13 cellular contexts compared by ENCODE assay signal in the genomic region with DNA sequence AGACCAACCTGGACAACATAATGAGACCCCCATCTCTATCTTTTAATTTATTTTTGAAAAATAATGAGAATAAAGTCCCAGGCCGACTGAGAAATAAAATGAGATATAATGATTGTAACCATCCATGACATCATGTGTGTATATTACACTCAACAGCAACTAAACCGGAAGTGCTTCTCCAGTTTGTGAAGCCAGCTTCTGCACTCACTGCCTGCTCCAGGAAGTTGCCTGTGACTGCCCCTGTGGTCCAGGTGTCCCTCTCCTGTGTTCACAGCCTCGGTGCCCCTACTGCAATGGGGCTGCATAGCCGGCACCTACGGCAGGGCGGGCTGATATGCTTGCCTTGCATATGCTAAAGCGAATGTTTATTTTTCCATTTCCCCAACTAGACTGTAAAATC.
DNase-seq lines count a peak whose midpoint lies in the region; ATAC-seq and TF ChIP-seq lines count a peak whose summit lies in the region.
"Had no signal": no experiment of that assay in that cellular context is flagged by ENCODE, and none has a peak within 500 bp of the region (broad histone marks: within the 10 kb centered on the region; RNA-seq: fewer than 3 reads in every experiment).

No MANE protein-coding gene starts in this region.

- no peak for TF ChIP-seq POLR2A in transverse colon (IDR thresholded peaks at IDR 0.05)

- no peaks in the 10 kb centered on the region for H3K36me3 ChIP-seq in transverse colon
- H3K36me3 ChIP-seq: vagina had no signal

- WGBS in transverse colon (ENCODE audit: low coverage in 1 of 2), 2 donors: 47% methylated on average over 7 of the region's 7 CpGs; no CpG with 5 or more reads in 1 of the 2 donors

- H3K4me1 Mint-ChIP-seq in activated naive CD8-positive, alpha-beta T cell treated with anti-CD3 and anti-CD28 coated beads, Interleukin-2, amount 10 ng/mL, durations not matched to agents 7 days and 5 days: peaks cover 18% of the 10 kb centered on the region
- H3K4me1 Mint-ChIP-seq in activated naive CD8-positive, alpha-beta T cell treated with anti-CD3 and anti-CD28 coated beads, Interleukin-2, amount 50 U/mL, for 24 hours: peaks cover 13% of the 10 kb centered on the region
- H3K4me1 Mint-ChIP-seq in type B pancreatic cell (ENCODE audit: unreplicated experiment): peaks cover 72% of the 10 kb centered on the region

- no peaks in the 10 kb centered on the region for H3K9me3 ChIP-seq in transverse colon
- H3K9me3 ChIP-seq: vagina had no signal

- peaks cover 6% of the 10 kb centered on the region for H3K36me3 Mint-ChIP-seq in activated naive CD8-positive, alpha-beta T cell treated with anti-CD3 and anti-CD28 coated beads, Interleukin-2, amount 10 ng/mL, durations not matched to agents 7 days and 5 days
- H3K36me3 Mint-ChIP-seq in activated naive CD8-positive, alpha-beta T cell treated with anti-CD3 and anti-CD28 coated beads, Interleukin-2, amount 50 U/mL, for 24 hours (ENCODE audit: low read depth): peaks cover 2% of the 10 kb centered on the region
- peaks cover 17% of the 10 kb centered on the region for H3K36me3 Mint-ChIP-seq in type B pancreatic cell

- DNase-seq in activated naive CD8-positive, alpha-beta T cell treated with anti-CD3 and anti-CD28 coated beads, Interleukin-2, amount 10 ng/mL, durations not matched to agents 7 days and 5 days: peak; percentile 35
- no peak for DNase-seq in activated naive CD8-positive, alpha-beta T cell treated with anti-CD3 and anti-CD28 coated beads, Interleukin-2, amount 50 U/mL, for 24 hours
- DNase-seq in SKM-1 (lab: John Stamatoyannopoulos, UW; ENCODE audit: unreplicated experiment) (peak; percentile 11), fibroblast of villous mesenchyme (ENCODE audit: low read depth) (peak; percentile 48), type B pancreatic cell (ENCODE audit: extremely low spot score, unreplicated experiment) (no peak), transverse colon (no peak)
- DNase-seq: amygdala; effector CD4-positive, alpha-beta T cell; KG1; NCI-H2081 had no signal

- H3K27ac ChIP-seq in transverse colon: peak overlapping the region in 1 of 4 donors; percentile 0
- H3K27ac ChIP-seq: vagina had no signal

- intact Hi-C loops in transverse colon (cut with DNase I; ENCODE audit: low total_unique reads): loop anchor here (10.0 kb wide), 1 partner anchor 63 kb away; no protein-coding TSS in a partner anchor

- H3K27me3 Mint-ChIP-seq in activated naive CD8-positive, alpha-beta T cell treated with anti-CD3 and anti-CD28 coated beads, Interleukin-2, amount 10 ng/mL, durations not matched to agents 7 days and 5 days: no peaks in the 10 kb centered on the region
- H3K27me3 Mint-ChIP-seq in activated naive CD8-positive, alpha-beta T cell treated with anti-CD3 and anti-CD28 coated beads, Interleukin-2, amount 50 U/mL, for 24 hours: no peaks in the 10 kb centered on the region
- no peaks in the 10 kb centered on the region for H3K27me3 Mint-ChIP-seq in type B pancreatic cell

- no peak overlapping the region for H3K4me3 ChIP-seq in fibroblast of villous mesenchyme (ENCODE audit: low read depth, low read length)
- H3K4me3 ChIP-seq in transverse colon: no peak overlapping the region
- H3K4me3 ChIP-seq: vagina had no signal

- H3K4me1 ChIP-seq in transverse colon: peaks cover 29 to 68% (median 46%) of the 10 kb centered on the region in 4 donors

- no peak for TF ChIP-seq EP300 in transverse colon (IDR thresholded peaks at IDR 0.05; ENCODE audit: low read depth)

- POLR2A ChIA-PET in activated naive CD8-positive, alpha-beta T cell treated with anti-CD3 and anti-CD28 coated beads, Interleukin-2, amount 10 ng/mL, durations not matched to agents 7 days and 5 days (lab: Charles Lee): interaction anchor here (0.5 kb wide), 1 partner anchor 43 kb away, joined by 3 read pairs; no protein-coding TSS in a partner anchor

- no peaks in the 10 kb centered on the region for H3K9me3 Mint-ChIP-seq in activated naive CD8-positive, alpha-beta T cell treated with anti-CD3 and anti-CD28 coated beads, Interleukin-2, amount 10 ng/mL, durations not matched to agents 7 days and 5 days
- no peaks in the 10 kb centered on the region for H3K9me3 Mint-ChIP-seq in activated naive CD8-positive, alpha-beta T cell treated with anti-CD3 and anti-CD28 coated beads, Interleukin-2, amount 50 U/mL, for 24 hours
- no peaks in the 10 kb centered on the region for H3K9me3 Mint-ChIP-seq in type B pancreatic cell

- no peaks in the 10 kb centered on the region for H3K27me3 ChIP-seq in transverse colon
- H3K27me3 ChIP-seq: vagina had no signal

- no peak overlapping the region for H3K4me3 Mint-ChIP-seq in activated naive CD8-positive, alpha-beta T cell treated with anti-CD3 and anti-CD28 coated beads, Interleukin-2, amount 10 ng/mL, durations not matched to agents 7 days and 5 days
- no peak overlapping the region for H3K4me3 Mint-ChIP-seq in activated naive CD8-positive, alpha-beta T cell treated with anti-CD3 and anti-CD28 coated beads, Interleukin-2, amount 50 U/mL, for 24 hours
- H3K4me3 Mint-ChIP-seq in type B pancreatic cell: no peak overlapping the region

- peak; percentile 73 for ATAC-seq in activated naive CD8-positive, alpha-beta T cell treated with anti-CD3 and anti-CD28 coated beads, Interleukin-2, amount 10 ng/mL, durations not matched to agents 7 days and 5 days (ENCODE audit: low read depth)
- no peak for ATAC-seq in activated naive CD8-positive, alpha-beta T cell treated with anti-CD3 and anti-CD28 coated beads, Interleukin-2, amount 50 U/mL, for 24 hours
- ATAC-seq in GM19328 (IDR thresholded peaks at IDR 0.05; ENCODE audit: unreplicated experiment): no peak
- ATAC-seq in GM19452 (IDR thresholded peaks at IDR 0.05; ENCODE audit: unreplicated experiment): no peak

- TF ChIP-seq CTCF in fibroblast of villous mesenchyme (IDR thresholded peaks at IDR 0.05; ENCODE audit: insufficient read depth, low read depth, low read length): no peak
- TF ChIP-seq CTCF in type B pancreatic cell (conservative IDR thresholded peaks at IDR 0.05): no peak
- no peak for TF ChIP-seq CTCF in transverse colon (IDR thresholded peaks at IDR 0.05)

- H3K27ac Mint-ChIP-seq in activated naive CD8-positive, alpha-beta T cell treated with anti-CD3 and anti-CD28 coated beads, Interleukin-2, amount 10 ng/mL, durations not matched to agents 7 days and 5 days: peak overlapping the region; percentile 49
- no peak overlapping the region for H3K27ac Mint-ChIP-seq in activated naive CD8-positive, alpha-beta T cell treated with anti-CD3 and anti-CD28 coated beads, Interleukin-2, amount 50 U/mL, for 24 hours
- H3K27ac Mint-ChIP-seq in type B pancreatic cell: peak overlapping the region; percentile 61

- in situ Hi-C loops in transverse colon (cut with MboI; ENCODE audit: low pct_ligation_motif_present in 1 of 4, low pct_unique_long_range_greater_than_20kb in 1 of 4, low sequenced_read_pairs in 3 of 4): no loop called here

Comparison
In these comparisons a context has a peak if more than half of its experiments do, and no peak if none do; other contexts are left out.
1. DNase-seq: peak in activated naive CD8-positive, alpha-beta T cell treated with anti-CD3 and anti-CD28 coated beads, Interleukin-2, amount 10 ng/mL, durations not matched to agents 7 days and 5 days (single experiment), SKM-1 (single experiment) and fibroblast of villous mesenchyme (single experiment); none in activated naive CD8-positive, alpha-beta T cell treated with anti-CD3 and anti-CD28 coated beads, Interleukin-2, amount 50 U/mL, for 24 hours (single experiment), type B pancreatic cell (single experiment) and transverse colon (single experiment).